In genomic region chr7:142813262-142813661, GRCh38 we compare ENCODE assay signal across 13 cellular contexts. TPM values are rescaled to one million over a fixed set of nuclear protein-coding genes. Genes with fewer than 3 reads are reported as not detected.
DNase-seq lines count a peak whose midpoint lies in the region; ATAC-seq, FAIRE-seq and TF ChIP-seq lines count a peak whose summit lies in the region.
"Had no signal": no experiment of that assay in that cellular context is flagged by ENCODE, and none has a peak within 500 bp of the region (broad histone marks: within the 10 kb centered on the region; RNA-seq: fewer than 3 reads in every experiment).

No MANE protein-coding gene starts in this region.

- H3K4me1 ChIP-seq in BLaER1 treated with 17β-estradiol and CSF1 and Interleukin-3, amounts not matched to agents 10 nM and 100 nM: peaks cover 15 to 62% (median 60%) of the 10 kb centered on the region in 10 experiments
- peaks cover 0 to 24% of the 10 kb centered on the region in 2 experiments; a peak in 3 of 4 replicates for H3K4me1 ChIP-seq in HCT116 (ENCODE audit: control insufficient read depth in 1 of 2, insufficient read depth in 2 of 2, low read length in 2 of 2)
- H3K4me1 ChIP-seq: SJCRH30 had no signal

- TF ChIP-seq CTCF in HCT116 (IDR thresholded peaks at IDR 0.05 in 2 of 3, conservative IDR thresholded peaks at IDR 0.05 in 1 of 3; ENCODE audit: borderline replicate concordance in 1 of 3, insufficient read depth in 1 of 3, low read depth in 2 of 3, low read length in 2 of 3): no peak

- H2AFZ ChIP-seq in HCT116 (ENCODE audit: low read depth, low read length, poor library complexity, severe bottlenecking): no peak overlapping the region

- H4K20me1 ChIP-seq in BLaER1 treated with 17β-estradiol and CSF1 and Interleukin-3, amounts not matched to agents 10 nM and 100 nM: peaks cover 0 to 7% (median 0%) of the 10 kb centered on the region in 11 experiments; a peak in 1 of 22 replicates
- H4K20me1 ChIP-seq in HCT116 (ENCODE audit: insufficient read depth): no peaks in the 10 kb centered on the region

- H3K9me2 ChIP-seq in HCT116 (ENCODE audit: insufficient read depth): no peaks in the 10 kb centered on the region

- H3K9me3 Mint-ChIP-seq in activated T-helper 1 cell treated with anti-CD3 and anti-CD28 coated beads, Interleukin-12 subunit alpha, Interleukin-12 subunit beta, Interleukin-2, Interleukin-4 antibody, amounts not matched to agents 30 ng/mL and 10 ng/mL and 1 ng/mL, durations not matched to agents 14 hours and 24 hours and 36 hours: no peaks in the 10 kb centered on the region

- H3K4me3 Mint-ChIP-seq in activated T-helper 1 cell treated with anti-CD3 and anti-CD28 coated beads, Interleukin-12 subunit alpha, Interleukin-12 subunit beta, Interleukin-2, Interleukin-4 antibody, amounts not matched to agents 30 ng/mL and 10 ng/mL and 1 ng/mL, durations not matched to agents 14 hours and 24 hours and 36 hours: peak overlapping the region; percentile 55

- H3K36me3 Mint-ChIP-seq in activated T-helper 1 cell treated with anti-CD3 and anti-CD28 coated beads, Interleukin-12 subunit alpha, Interleukin-12 subunit beta, Interleukin-2, Interleukin-4 antibody, amounts not matched to agents 30 ng/mL and 10 ng/mL and 1 ng/mL, durations not matched to agents 14 hours and 24 hours and 36 hours (ENCODE audit: low read depth): no peaks in the 10 kb centered on the region

- H3K4me3 ChIP-seq in BLaER1 treated with 17β-estradiol and CSF1 and Interleukin-3, amounts not matched to agents 10 nM and 100 nM: 0 out of 20 replicates have a peak overlapping the region, but pooled peaks of 1 of the 10 experiments have one; percentile 24
- H3K4me3 ChIP-seq in HCT116 (replicated peaks in 1 of 2; ENCODE audit: low read depth in 1 of 2, low read length in 2 of 2): no peak overlapping the region
- H3K4me3 ChIP-seq: ovary, SJCRH30 had no signal

- peak overlapping the region in 2 of 11 experiments; percentile 26 to 34; a peak in 2 of 22 replicates for H3K27ac ChIP-seq in BLaER1 treated with 17β-estradiol and CSF1 and Interleukin-3, amounts not matched to agents 10 nM and 100 nM
- no peak overlapping the region for H3K27ac ChIP-seq in HCT116 (ENCODE audit: low read depth, low read length)
- H3K27ac ChIP-seq: ovary, SJCRH30 had no signal

- peak overlapping the region; percentile 26 for H3K27ac Mint-ChIP-seq in activated T-helper 1 cell treated with anti-CD3 and anti-CD28 coated beads, Interleukin-12 subunit alpha, Interleukin-12 subunit beta, Interleukin-2, Interleukin-4 antibody, amounts not matched to agents 30 ng/mL and 10 ng/mL and 1 ng/mL, durations not matched to agents 14 hours and 24 hours and 36 hours

- H3K36me3 ChIP-seq in BLaER1 treated with 17β-estradiol and CSF1 and Interleukin-3, amounts not matched to agents 10 nM and 100 nM: no peaks in the 10 kb centered on the region
- H3K36me3 ChIP-seq in HCT116 (ENCODE audit: control insufficient read depth in 1 of 2, insufficient read depth in 2 of 2, low read length in 2 of 2): no peaks in the 10 kb centered on the region
- H3K36me3 ChIP-seq: ovary, SJCRH30 had no signal

- TF ChIP-seq RAD21 in HCT116 (IDR thresholded peaks at IDR 0.05; ENCODE audit: low read depth): no peak

- H3K9ac ChIP-seq in BLaER1 treated with 17β-estradiol and CSF1 and Interleukin-3, amounts not matched to agents 10 nM and 100 nM: peak overlapping the region in 1 of 11 experiments; percentile 39; a peak in 1 of 22 replicates
- H3K9ac ChIP-seq in HCT116 (ENCODE audit: low read length): no peak overlapping the region

- BruUV-seq in HCT116 (replicated peaks; lab: Mats Ljungman, UMichigan): no TSS peak

- H3K4me2 ChIP-seq in BLaER1 treated with 17β-estradiol and CSF1 and Interleukin-3, amounts not matched to agents 10 nM and 100 nM: peak overlapping the region; percentile 17 to 95 (median 87); a peak in 19 of 22 replicates
- 0 out of 2 replicates have a peak overlapping the region, but pooled peaks have one; percentile 10 for H3K4me2 ChIP-seq in HCT116 (ENCODE audit: low read length)

- CTCF ChIA-PET in HCT116 (lab: Charles Lee): interaction anchor here (0.6 to 5.5 kb wide), 8 partner anchors 7 to 402 kb away, joined by 3 to 62 read pairs (median 4); no protein-coding TSS in a partner anchor

- intact Hi-C loops in HCT116 (cut with micrococcal nuclease): loop anchor here (2.0 to 10.0 kb wide), 2 partner anchors 20 to 278 kb away; no protein-coding TSS in a partner anchor
- intact Hi-C loops in activated T-helper 1 cell treated with anti-CD3 and anti-CD28 coated beads, Interleukin-12 subunit alpha, Interleukin-12 subunit beta, Interleukin-2, Interleukin-4 antibody, amounts not matched to agents 30 ng/mL and 10 ng/mL and 1 ng/mL, durations not matched to agents 14 hours and 24 hours and 36 hours (cut with micrococcal nuclease): loop anchor here (2.0 to 10.0 kb wide), 2 partner anchors 510 to 838 kb away; partner anchors contain the start of gene TAS2R38

- POLR2A ChIA-PET in HCT116 (lab: Charles Lee): no interaction called here

- peaks cover 2% of the 10 kb centered on the region for H3K27me3 Mint-ChIP-seq in activated T-helper 1 cell treated with anti-CD3 and anti-CD28 coated beads, Interleukin-12 subunit alpha, Interleukin-12 subunit beta, Interleukin-2, Interleukin-4 antibody, amounts not matched to agents 30 ng/mL and 10 ng/mL and 1 ng/mL, durations not matched to agents 14 hours and 24 hours and 36 hours (ENCODE audit: insufficient read depth)

- H3K27me3 ChIP-seq in BLaER1 treated with 17β-estradiol and CSF1 and Interleukin-3, amounts not matched to agents 10 nM and 100 nM: no peaks in the 10 kb centered on the region
- H3K27me3 ChIP-seq in HCT116 (ENCODE audit: insufficient read depth, low read length): peaks cover 27% of the 10 kb centered on the region; the same call in 1 of the 2 replicates
- H3K27me3 ChIP-seq: ovary had no signal

- RAD21 ChIA-PET in HCT116 (lab: Charles Lee; ENCODE audit: low non-redundant PET in 1 of 2, low total read pairs in 2 of 2, uncharacterized antibody in 2 of 2, unreplicated experiment in 2 of 2): interaction anchor here in 1 of 2 experiments (0.7 kb wide), 1 partner anchor 150 kb away, joined by 7 read pairs; no protein-coding TSS in a partner anchor

- peak; percentile 58 for ATAC-seq in HCT116

- FAIRE-seq in HTR-8/SVneo (lab: Jason Lieb, UNC): no peak

- peaks cover 65% of the 10 kb centered on the region for H3K4me1 Mint-ChIP-seq in activated T-helper 1 cell treated with anti-CD3 and anti-CD28 coated beads, Interleukin-12 subunit alpha, Interleukin-12 subunit beta, Interleukin-2, Interleukin-4 antibody, amounts not matched to agents 30 ng/mL and 10 ng/mL and 1 ng/mL, durations not matched to agents 14 hours and 24 hours and 36 hours (ENCODE audit: low read depth)

- H3K9me3 ChIP-seq in BLaER1 treated with 17β-estradiol and CSF1 and Interleukin-3, amounts not matched to agents 10 nM and 100 nM (replicated peaks in 1 of 11): no peaks in the 10 kb centered on the region
- no peaks in the 10 kb centered on the region for H3K9me3 ChIP-seq in HCT116 (ENCODE audit: control insufficient read depth in 1 of 2, insufficient read depth in 1 of 2, low read depth in 1 of 2, low read length in 2 of 2)
- H3K9me3 ChIP-seq: ovary, SJCRH30 had no signal

- TF ChIP-seq POLR2A in HCT116 (IDR thresholded peaks at IDR 0.05; ENCODE audit: borderline replicate concordance, extremely low read depth, insufficient read depth, insufficient read length): no peak

- no peaks in the 10 kb centered on the region for H3K79me2 ChIP-seq in HCT116 (ENCODE audit: insufficient read depth, low read length)

- no peak for DNase-seq in HCT116 (ENCODE audit: low read depth, low spot score)
- DNase-seq in activated T-helper 1 cell treated with anti-CD3 and anti-CD28 coated beads, Interleukin-12 subunit alpha, Interleukin-12 subunit beta, Interleukin-2, Interleukin-4 antibody, amounts not matched to agents 30 ng/mL and 10 ng/mL and 1 ng/mL, durations not matched to agents 14 hours and 24 hours and 36 hours (ENCODE audit: low spot score): no peak
- DNase-seq in iPS-NIHi7 (ENCODE audit: extremely low spot score): peak; percentile 80
- no peak for DNase-seq in HK-2 (ENCODE audit: unreplicated experiment)
- DNase-seq in DMS79 treated with DMSO at 0.1 percent for 48 hours (lab: John Stamatoyannopoulos, UW): no peak
- DNase-seq in HTR-8/SVneo (ENCODE audit: insufficient read length, low spot score): no peak
- DNase-seq in mesenteric fat pad (ENCODE audit: low spot score): no peak
- DNase-seq: activated effector memory CD4-positive, alpha-beta T cell treated with anti-CD3 and anti-CD28 coated beads, Interleukin-2, amount 50 U/mL, for 16 hours; glutamatergic neuron; NCI-H1092 treated with DMSO at 0.1 percent for 48 hours; ovary; SJCRH30 had no signal

TF ChIP-seq in HCT116, 20 proteins besides CTCF, POLR2A, EP300 and RAD21:
- TF ChIP-seq SIN3A (IDR thresholded peaks at IDR 0.05; ENCODE audit: low read depth): no peak
- no peak for TF ChIP-seq ZNF274 (IDR thresholded peaks at IDR 0.05; ENCODE audit: low read depth, low read length)
- TF ChIP-seq EZH2phosphoT487 (IDR thresholded peaks at IDR 0.05; ENCODE audit: borderline replicate concordance): no peak
- TF ChIP-seq FOSL1 (IDR thresholded peaks at IDR 0.05; ENCODE audit: low read depth): no peak
- no peak for TF ChIP-seq CEBPB (IDR thresholded peaks at IDR 0.05; ENCODE audit: low read depth)
- no peak for TF ChIP-seq CBX3 (IDR thresholded peaks at IDR 0.05; ENCODE audit: low read depth)

RNA-seq across cellular contexts. Expression of gene EPHB6, which starts 41.6 kb away (rescaled TPM):
- total RNA-seq in HCT116 (2021; ENCODE audit: unreplicated experiment) (12.6 TPM), mesenteric fat pad (6.3 TPM)
- polyA plus RNA-seq in HCT116 (2012): 9.2 and 9.3 TPM in 2 replicates
- 5.6 and 6.0 TPM in 2 replicates for total RNA-seq in activated T-helper 1 cell treated with anti-CD3 and anti-CD28 coated beads, Interleukin-12 subunit alpha, Interleukin-12 subunit beta, Interleukin-2, Interleukin-4 antibody, amounts not matched to agents 30 ng/mL and 10 ng/mL and 1 ng/mL, durations not matched to agents 14 hours and 24 hours and 36 hours

RNA-seq across cellular contexts. Expression of gene PRSS2, which starts 42.5 kb away (rescaled TPM):
- total RNA-seq in HCT116 (2021; ENCODE audit: unreplicated experiment) (36.8 TPM), mesenteric fat pad (9.3 TPM)
- not detected in 2 replicates for polyA plus RNA-seq in HCT116 (2012)
- not detected in 2 replicates for total RNA-seq in activated T-helper 1 cell treated with anti-CD3 and anti-CD28 coated beads, Interleukin-12 subunit alpha, Interleukin-12 subunit beta, Interleukin-2, Interleukin-4 antibody, amounts not matched to agents 30 ng/mL and 10 ng/mL and 1 ng/mL, durations not matched to agents 14 hours and 24 hours and 36 hours
- total RNA-seq: SJCRH30 had no signal
